Comparison of ENCODE assay signal across 1 cellular context in genomic region chr13:20953245-20953931, GRCh38.
A peak's percentile ranks its signal among the peaks of the same experiment; 100 is the strongest.
TF ChIP-seq lines count a peak whose summit lies in the region.

No MANE protein-coding gene starts in this region.

TF ChIP-seq in HepG2, 621 proteins besides CTCF, POLR2A, EP300 and RAD21 (continued from another document and continues in another):
- TF ChIP-seq, protein P1, sequence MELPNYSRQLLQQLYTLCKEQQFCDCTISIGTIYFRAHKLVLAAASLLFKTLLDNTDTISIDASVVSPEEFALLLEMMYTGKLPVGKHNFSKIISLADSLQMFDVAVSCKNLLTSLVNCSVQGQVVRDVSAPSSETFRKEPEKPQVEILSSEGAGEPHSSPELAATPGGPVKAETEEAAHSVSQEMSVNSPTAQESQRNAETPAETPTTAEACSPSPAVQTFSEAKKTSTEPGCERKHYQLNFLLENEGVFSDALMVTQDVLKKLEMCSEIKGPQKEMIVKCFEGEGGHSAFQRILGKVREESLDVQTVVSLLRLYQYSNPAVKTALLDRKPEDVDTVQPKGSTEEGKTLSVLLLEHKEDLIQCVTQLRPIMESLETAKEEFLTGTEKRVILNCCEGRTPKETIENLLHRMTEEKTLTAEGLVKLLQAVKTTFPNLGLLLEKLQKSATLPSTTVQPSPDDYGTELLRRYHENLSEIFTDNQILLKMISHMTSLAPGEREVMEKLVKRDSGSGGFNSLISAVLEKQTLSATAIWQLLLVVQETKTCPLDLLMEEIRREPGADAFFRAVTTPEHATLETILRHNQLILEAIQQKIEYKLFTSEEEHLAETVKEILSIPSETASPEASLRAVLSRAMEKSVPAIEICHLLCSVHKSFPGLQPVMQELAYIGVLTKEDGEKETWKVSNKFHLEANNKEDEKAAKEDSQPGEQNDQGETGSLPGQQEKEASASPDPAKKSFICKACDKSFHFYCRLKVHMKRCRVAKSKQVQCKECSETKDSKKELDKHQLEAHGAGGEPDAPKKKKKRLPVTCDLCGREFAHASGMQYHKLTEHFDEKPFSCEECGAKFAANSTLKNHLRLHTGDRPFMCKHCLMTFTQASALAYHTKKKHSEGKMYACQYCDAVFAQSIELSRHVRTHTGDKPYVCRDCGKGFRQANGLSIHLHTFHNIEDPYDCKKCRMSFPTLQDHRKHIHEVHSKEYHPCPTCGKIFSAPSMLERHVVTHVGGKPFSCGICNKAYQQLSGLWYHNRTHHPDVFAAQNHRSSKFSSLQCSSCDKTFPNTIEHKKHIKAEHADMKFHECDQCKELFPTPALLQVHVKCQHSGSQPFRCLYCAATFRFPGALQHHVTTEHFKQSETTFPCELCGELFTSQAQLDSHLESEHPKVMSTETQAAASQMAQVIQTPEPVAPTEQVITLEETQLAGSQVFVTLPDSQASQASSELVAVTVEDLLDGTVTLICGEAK (IDR thresholded peaks at IDR 0.05): no peak
- TF ChIP-seq, protein P1 (CRISPR knock-in tag; IDR thresholded peaks at IDR 0.05): peak; percentile 29; the same call in 1 of the 2 replicates
- TF ChIP-seq ZNF704 (CRISPR knock-in tag; IDR thresholded peaks at IDR 0.05; ENCODE audit: borderline replicate concordance): no peak
- peak; percentile 44; the same call in 1 of the 2 replicates for TF ChIP-seq TOPORS (CRISPR knock-in tag; IDR thresholded peaks at IDR 0.05)
- peak; percentile 87 for TF ChIP-seq CREM (IDR thresholded peaks at IDR 0.05)
- no peak for TF ChIP-seq CREM (CRISPR knock-in tag; IDR thresholded peaks at IDR 0.05)
- peak; percentile 73 for TF ChIP-seq HNF1A (IDR thresholded peaks at IDR 0.05; ENCODE audit: low read depth)
- peak; percentile 89; the same call in 1 of the 2 replicates for TF ChIP-seq HNF1A (CRISPR knock-in tag; IDR thresholded peaks at IDR 0.05; ENCODE audit: borderline replicate concordance)
- peak; percentile 91 for TF ChIP-seq HMG20A (CRISPR knock-in tag; IDR thresholded peaks at IDR 0.05; ENCODE audit: borderline replicate concordance)
- TF ChIP-seq SIX4 (CRISPR knock-in tag; IDR thresholded peaks at IDR 0.05): peak; percentile 66; the same call in 1 of the 2 replicates
- no peak for TF ChIP-seq ZUFSP (CRISPR knock-in tag; IDR thresholded peaks at IDR 0.05; ENCODE audit: borderline replicate concordance)
- TF ChIP-seq ZBTB3 (CRISPR knock-in tag; IDR thresholded peaks at IDR 0.05; ENCODE audit: borderline replicate concordance, low read depth): no peak
- TF ChIP-seq ZKSCAN8 (CRISPR knock-in tag; IDR thresholded peaks at IDR 0.05; ENCODE audit: borderline replicate concordance): 0 out of 2 replicates have a peak, but pooled peaks have one; percentile 61
- no peak for TF ChIP-seq THYN1 (CRISPR knock-in tag; IDR thresholded peaks at IDR 0.05; ENCODE audit: borderline replicate concordance, low read depth)
- TF ChIP-seq SAFB2 (CRISPR knock-in tag; IDR thresholded peaks at IDR 0.05; ENCODE audit: borderline replicate concordance, low read depth): no peak
- TF ChIP-seq ATF1 (CRISPR knock-in tag; IDR thresholded peaks at IDR 0.05): peak; percentile 49; the same call in 1 of the 2 replicates
- no peak for TF ChIP-seq SETDB1 (CRISPR knock-in tag; IDR thresholded peaks at IDR 0.05; ENCODE audit: borderline replicate concordance)
- TF ChIP-seq, protein P2, sequence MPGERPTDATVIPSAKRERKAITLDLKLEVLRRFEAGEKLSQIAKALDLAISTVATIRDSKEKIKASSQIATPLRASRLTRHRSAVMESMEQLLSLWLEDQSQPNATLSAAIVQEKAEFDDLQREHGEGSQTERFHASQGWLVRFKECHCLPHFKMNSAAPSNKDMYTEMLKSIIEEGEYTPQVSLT (CRISPR knock-in tag; IDR thresholded peaks at IDR 0.05; ENCODE audit: borderline replicate concordance, low read depth): no peak
- 0 out of 2 replicates have a peak, but pooled peaks have one; percentile 68 for TF ChIP-seq HMG20B (CRISPR knock-in tag; conservative IDR thresholded peaks at IDR 0.05)
- TF ChIP-seq ZFYVE20 (CRISPR knock-in tag; IDR thresholded peaks at IDR 0.05; ENCODE audit: borderline replicate concordance, low read depth): no peak
- TF ChIP-seq MYC (CRISPR knock-in tag; IDR thresholded peaks at IDR 0.05; ENCODE audit: borderline replicate concordance): peak; percentile 13; the same call in 1 of the 2 replicates
- TF ChIP-seq LCORL (IDR thresholded peaks at IDR 0.05): peak; percentile 67
- TF ChIP-seq LCORL (CRISPR knock-in tag; IDR thresholded peaks at IDR 0.05): peak; percentile 85
- 0 out of 2 replicates have a peak, but pooled peaks have one; percentile 32 for TF ChIP-seq ZSCAN29 (CRISPR knock-in tag; conservative IDR thresholded peaks at IDR 0.05)
- no peak for TF ChIP-seq RNF2 (conservative IDR thresholded peaks at IDR 0.05; ENCODE audit: low read depth)
- no peak for TF ChIP-seq ZNF24 (IDR thresholded peaks at IDR 0.05)
- TF ChIP-seq ARNTL (CRISPR knock-in tag; IDR thresholded peaks at IDR 0.05): peak; percentile 53; the same call in 1 of the 2 replicates
- 0 out of 2 replicates have a peak, but pooled peaks have one; percentile 41 for TF ChIP-seq SIN3A (IDR thresholded peaks at IDR 0.05; ENCODE audit: borderline replicate concordance, low read depth, low read length)
- TF ChIP-seq ZNF816 (CRISPR knock-in tag; IDR thresholded peaks at IDR 0.05; ENCODE audit: borderline replicate concordance): peak; percentile 73; the same call in 1 of the 2 replicates
- peak; percentile 51; the same call in 1 of the 2 replicates for TF ChIP-seq HOXD1 (CRISPR knock-in tag; IDR thresholded peaks at IDR 0.05)
- no peak for TF ChIP-seq ZNF333 (CRISPR knock-in tag; IDR thresholded peaks at IDR 0.05; ENCODE audit: borderline replicate concordance)
- peak; percentile 51; the same call in 1 of the 2 replicates for TF ChIP-seq SNAPC2 (CRISPR knock-in tag; IDR thresholded peaks at IDR 0.05)
- TF ChIP-seq, protein P3, sequence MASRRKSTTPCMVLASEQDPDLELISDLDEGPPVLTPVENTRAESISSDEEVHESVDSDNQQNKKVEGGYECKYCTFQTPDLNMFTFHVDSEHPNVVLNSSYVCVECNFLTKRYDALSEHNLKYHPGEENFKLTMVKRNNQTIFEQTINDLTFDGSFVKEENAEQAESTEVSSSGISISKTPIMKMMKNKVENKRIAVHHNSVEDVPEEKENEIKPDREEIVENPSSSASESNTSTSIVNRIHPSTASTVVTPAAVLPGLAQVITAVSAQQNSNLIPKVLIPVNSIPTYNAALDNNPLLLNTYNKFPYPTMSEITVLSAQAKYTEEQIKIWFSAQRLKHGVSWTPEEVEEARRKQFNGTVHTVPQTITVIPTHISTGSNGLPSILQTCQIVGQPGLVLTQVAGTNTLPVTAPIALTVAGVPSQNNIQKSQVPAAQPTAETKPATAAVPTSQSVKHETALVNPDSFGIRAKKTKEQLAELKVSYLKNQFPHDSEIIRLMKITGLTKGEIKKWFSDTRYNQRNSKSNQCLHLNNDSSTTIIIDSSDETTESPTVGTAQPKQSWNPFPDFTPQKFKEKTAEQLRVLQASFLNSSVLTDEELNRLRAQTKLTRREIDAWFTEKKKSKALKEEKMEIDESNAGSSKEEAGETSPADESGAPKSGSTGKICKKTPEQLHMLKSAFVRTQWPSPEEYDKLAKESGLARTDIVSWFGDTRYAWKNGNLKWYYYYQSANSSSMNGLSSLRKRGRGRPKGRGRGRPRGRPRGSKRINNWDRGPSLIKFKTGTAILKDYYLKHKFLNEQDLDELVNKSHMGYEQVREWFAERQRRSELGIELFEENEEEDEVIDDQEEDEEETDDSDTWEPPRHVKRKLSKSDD (CRISPR knock-in tag; IDR thresholded peaks at IDR 0.05; ENCODE audit: low read depth): no peak
- TF ChIP-seq ZNF556 (CRISPR knock-in tag; IDR thresholded peaks at IDR 0.05; ENCODE audit: borderline replicate concordance): peak; percentile 37; the same call in 1 of the 2 replicates
- TF ChIP-seq AKAP8 (CRISPR knock-in tag; IDR thresholded peaks at IDR 0.05): no peak
- no peak for TF ChIP-seq ZNF326 (CRISPR knock-in tag; IDR thresholded peaks at IDR 0.05; ENCODE audit: borderline replicate concordance)
- TF ChIP-seq HNF1B (CRISPR knock-in tag; IDR thresholded peaks at IDR 0.05): no peak
- TF ChIP-seq BCL6 (CRISPR knock-in tag; IDR thresholded peaks at IDR 0.05): peak; percentile 94
- TF ChIP-seq AGO2 (optimal IDR thresholded peaks at IDR 0.05; ENCODE audit: low read depth, low read length): no peak
- no peak for TF ChIP-seq MTA1 (CRISPR knock-in tag; IDR thresholded peaks at IDR 0.05; ENCODE audit: borderline replicate concordance)
- TF ChIP-seq REPIN1 (CRISPR knock-in tag; IDR thresholded peaks at IDR 0.05; ENCODE audit: borderline replicate concordance, low read depth): peak; percentile 66; the same call in 1 of the 2 replicates
- no peak for TF ChIP-seq MAFF (IDR thresholded peaks at IDR 0.05; ENCODE audit: low read depth, low read length)
